ENCODE assay signal across 1 cellular context in genomic region chr13:37107868-37108267, GRCh38.
TF ChIP-seq lines count a peak whose summit lies in the region.

No MANE protein-coding gene starts in this region.

TF ChIP-seq in GM23338, 12 proteins besides CTCF, POLR2A, EP300 and RAD21 (continued from another document):
- TF ChIP-seq, protein P1, sequence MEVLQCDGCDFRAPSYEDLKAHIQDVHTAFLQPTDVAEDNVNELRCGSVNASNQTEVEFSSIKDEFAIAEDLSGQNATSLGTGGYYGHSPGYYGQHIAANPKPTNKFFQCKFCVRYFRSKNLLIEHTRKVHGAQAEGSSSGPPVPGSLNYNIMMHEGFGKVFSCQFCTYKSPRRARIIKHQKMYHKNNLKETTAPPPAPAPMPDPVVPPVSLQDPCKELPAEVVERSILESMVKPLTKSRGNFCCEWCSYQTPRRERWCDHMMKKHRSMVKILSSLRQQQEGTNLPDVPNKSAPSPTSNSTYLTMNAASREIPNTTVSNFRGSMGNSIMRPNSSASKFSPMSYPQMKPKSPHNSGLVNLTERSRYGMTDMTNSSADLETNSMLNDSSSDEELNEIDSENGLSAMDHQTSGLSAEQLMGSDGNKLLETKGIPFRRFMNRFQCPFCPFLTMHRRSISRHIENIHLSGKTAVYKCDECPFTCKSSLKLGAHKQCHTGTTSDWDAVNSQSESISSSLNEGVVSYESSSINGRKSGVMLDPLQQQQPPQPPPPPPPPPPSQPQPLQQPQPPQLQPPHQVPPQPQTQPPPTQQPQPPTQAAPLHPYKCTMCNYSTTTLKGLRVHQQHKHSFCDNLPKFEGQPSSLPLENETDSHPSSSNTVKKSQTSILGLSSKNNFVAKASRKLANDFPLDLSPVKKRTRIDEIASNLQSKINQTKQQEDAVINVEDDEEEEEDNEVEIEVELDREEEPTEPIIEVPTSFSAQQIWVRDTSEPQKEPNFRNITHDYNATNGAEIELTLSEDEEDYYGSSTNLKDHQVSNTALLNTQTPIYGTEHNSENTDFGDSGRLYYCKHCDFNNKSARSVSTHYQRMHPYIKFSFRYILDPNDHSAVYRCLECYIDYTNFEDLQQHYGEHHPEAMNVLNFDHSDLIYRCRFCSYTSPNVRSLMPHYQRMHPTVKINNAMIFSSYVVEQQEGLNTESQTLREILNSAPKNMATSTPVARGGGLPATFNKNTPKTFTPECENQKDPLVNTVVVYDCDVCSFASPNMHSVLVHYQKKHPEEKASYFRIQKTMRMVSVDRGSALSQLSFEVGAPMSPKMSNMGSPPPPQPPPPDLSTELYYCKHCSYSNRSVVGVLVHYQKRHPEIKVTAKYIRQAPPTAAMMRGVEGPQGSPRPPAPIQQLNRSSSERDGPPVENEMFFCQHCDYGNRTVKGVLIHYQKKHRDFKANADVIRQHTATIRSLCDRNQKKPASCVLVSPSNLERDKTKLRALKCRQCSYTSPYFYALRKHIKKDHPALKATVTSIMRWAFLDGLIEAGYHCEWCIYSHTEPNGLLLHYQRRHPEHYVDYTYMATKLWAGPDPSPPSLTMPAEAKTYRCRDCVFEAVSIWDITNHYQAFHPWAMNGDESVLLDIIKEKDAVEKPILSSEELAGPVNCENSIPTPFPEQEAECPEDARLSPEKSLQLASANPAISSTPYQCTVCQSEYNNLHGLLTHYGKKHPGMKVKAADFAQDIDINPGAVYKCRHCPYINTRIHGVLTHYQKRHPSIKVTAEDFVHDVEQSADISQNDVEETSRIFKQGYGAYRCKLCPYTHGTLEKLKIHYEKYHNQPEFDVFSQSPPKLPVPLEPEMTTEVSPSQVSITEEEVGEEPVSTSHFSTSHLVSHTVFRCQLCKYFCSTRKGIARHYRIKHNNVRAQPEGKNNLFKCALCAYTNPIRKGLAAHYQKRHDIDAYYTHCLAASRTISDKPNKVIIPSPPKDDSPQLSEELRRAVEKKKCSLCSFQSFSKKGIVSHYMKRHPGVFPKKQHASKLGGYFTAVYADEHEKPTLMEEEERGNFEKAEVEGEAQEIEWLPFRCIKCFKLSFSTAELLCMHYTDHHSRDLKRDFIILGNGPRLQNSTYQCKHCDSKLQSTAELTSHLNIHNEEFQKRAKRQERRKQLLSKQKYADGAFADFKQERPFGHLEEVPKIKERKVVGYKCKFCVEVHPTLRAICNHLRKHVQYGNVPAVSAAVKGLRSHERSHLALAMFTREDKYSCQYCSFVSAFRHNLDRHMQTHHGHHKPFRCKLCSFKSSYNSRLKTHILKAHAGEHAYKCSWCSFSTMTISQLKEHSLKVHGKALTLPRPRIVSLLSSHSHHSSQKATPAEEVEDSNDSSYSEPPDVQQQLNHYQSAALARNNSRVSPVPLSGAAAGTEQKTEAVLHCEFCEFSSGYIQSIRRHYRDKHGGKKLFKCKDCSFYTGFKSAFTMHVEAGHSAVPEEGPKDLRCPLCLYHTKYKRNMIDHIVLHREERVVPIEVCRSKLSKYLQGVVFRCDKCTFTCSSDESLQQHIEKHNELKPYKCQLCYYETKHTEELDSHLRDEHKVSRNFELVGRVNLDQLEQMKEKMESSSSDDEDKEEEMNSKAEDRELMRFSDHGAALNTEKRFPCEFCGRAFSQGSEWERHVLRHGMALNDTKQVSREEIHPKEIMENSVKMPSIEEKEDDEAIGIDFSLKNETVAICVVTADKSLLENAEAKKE (CRISPR knock-in tag; IDR thresholded peaks at IDR 0.05), result no peak
- TF ChIP-seq JUNB (IDR thresholded peaks at IDR 0.05; ENCODE audit: unreplicated experiment) (no peak), EZH2phosphoT487 (IDR thresholded peaks at IDR 0.05; ENCODE audit: unreplicated experiment) (no peak), EZH2 (IDR thresholded peaks at IDR 0.05; ENCODE audit: low read depth, unreplicated experiment) (no peak), STAT1 (IDR thresholded peaks at IDR 0.05; ENCODE audit: unreplicated experiment) (no peak), REST (IDR thresholded peaks at IDR 0.05; ENCODE audit: unreplicated experiment) (no peak), POLR2AphosphoS5 (IDR thresholded peaks at IDR 0.05; ENCODE audit: low read depth) (no peak)
- TF ChIP-seq, protein P2, sequence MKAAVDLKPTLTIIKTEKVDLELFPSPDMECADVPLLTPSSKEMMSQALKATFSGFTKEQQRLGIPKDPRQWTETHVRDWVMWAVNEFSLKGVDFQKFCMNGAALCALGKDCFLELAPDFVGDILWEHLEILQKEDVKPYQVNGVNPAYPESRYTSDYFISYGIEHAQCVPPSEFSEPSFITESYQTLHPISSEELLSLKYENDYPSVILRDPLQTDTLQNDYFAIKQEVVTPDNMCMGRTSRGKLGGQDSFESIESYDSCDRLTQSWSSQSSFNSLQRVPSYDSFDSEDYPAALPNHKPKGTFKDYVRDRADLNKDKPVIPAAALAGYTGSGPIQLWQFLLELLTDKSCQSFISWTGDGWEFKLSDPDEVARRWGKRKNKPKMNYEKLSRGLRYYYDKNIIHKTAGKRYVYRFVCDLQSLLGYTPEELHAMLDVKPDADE (IDR thresholded peaks at IDR 0.05), result no peak
